Comparison of ENCODE assay signal across 8 cellular contexts in the genomic region with DNA sequence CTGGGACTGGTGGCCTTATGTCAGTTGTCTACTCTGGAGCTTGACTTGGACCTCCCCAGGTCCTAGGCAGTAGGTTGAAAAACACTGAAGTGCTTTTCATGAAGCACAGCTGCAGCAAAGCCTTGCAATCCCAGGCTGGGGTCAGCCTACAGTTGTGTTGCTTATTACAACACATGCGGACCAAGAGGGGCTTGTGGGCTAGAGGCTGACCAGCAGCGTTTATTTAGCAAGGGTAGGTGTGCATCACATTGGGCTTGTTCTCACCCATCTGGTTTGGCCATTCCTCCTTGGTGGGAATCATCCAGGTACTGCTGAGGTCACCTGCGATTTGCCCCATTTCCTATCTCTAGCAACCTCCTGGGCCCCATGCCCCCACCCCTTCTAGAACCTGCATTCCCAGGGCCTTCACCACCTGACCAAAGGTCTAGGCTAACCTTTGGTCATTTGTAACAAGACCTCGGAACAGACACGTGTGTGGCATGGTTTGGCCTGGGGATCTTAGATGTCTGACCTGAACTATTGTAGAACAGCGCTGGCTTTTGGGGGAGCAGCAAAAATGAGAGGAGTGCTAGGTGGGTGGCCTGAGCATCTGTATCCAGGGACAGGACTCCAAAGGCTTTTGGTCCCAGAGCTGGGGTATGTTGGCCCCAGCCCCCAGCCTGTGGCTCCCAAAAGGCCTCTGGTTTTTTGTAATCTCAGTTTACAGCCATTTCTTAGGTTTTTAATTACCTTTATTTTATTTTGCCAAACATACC. TPM values are rescaled to one million over a fixed set of nuclear protein-coding genes. Genes with fewer than 3 reads are reported as not detected.
DNase-seq lines count a peak whose midpoint lies in the region; ATAC-seq, FAIRE-seq and TF ChIP-seq lines count a peak whose summit lies in the region.
"Had no signal": no experiment of that assay in that cellular context is flagged by ENCODE, and none has a peak within 500 bp of the region (broad histone marks: within the 10 kb centered on the region; RNA-seq: fewer than 3 reads in every experiment).

No MANE protein-coding gene starts in this region.

- H3K79me2 ChIP-seq in KMS-11 (ENCODE audit: insufficient read depth, low read depth): peaks cover 21% of the 10 kb centered on the region

- no peak for DNase-seq in activated naive CD4-positive, alpha-beta T cell treated with anti-CD3 and anti-CD28 coated beads, Interleukin-2, amount 50 U/mL, for 72 hours (ENCODE audit: low spot score in 2 of 2)
- DNase-seq in neuronal stem cell (ENCODE audit: low spot score) (no peak), NCI-H526 treated with DMSO at 0.1 percent for 48 hours (lab: John Stamatoyannopoulos, UW) (no peak), NCI-H2081 treated with DMSO at 0.1 percent for 48 hours (lab: John Stamatoyannopoulos, UW) (no peak)

- no peak overlapping the region for H2AK5ac ChIP-seq in neuronal stem cell (ENCODE audit: low read depth, low read length)

- H3K9me3 ChIP-seq in neuronal stem cell (replicated peaks in 1 of 2; ENCODE audit: control insufficient read depth in 2 of 2, insufficient read depth in 1 of 2, low read depth in 1 of 2, low read length in 2 of 2): no peaks in the 10 kb centered on the region
- H3K9me3 ChIP-seq: SJSA1 had no signal

- no peak overlapping the region for H3K18ac ChIP-seq in neuronal stem cell (ENCODE audit: low read length)

- H3K4ac ChIP-seq in neuronal stem cell (ENCODE audit: low read length): no peak overlapping the region

- peak; percentile 94 for FAIRE-seq in G401.6 (lab: Jason Lieb, UNC)

- no peak overlapping the region for H2BK120ac ChIP-seq in neuronal stem cell (ENCODE audit: low read depth, low read length)

- H3K9ac ChIP-seq in KMS-11 (peak overlapping the region; percentile 29; the same call in 1 of the 2 replicates), neuronal stem cell (ENCODE audit: low read depth, low read length, poor library complexity) (no peak overlapping the region)

- no peak overlapping the region for H2BK15ac ChIP-seq in neuronal stem cell (ENCODE audit: low read length)

- H3K79me1 ChIP-seq in neuronal stem cell (ENCODE audit: low read depth, low read length): peaks cover 2% of the 10 kb centered on the region

- no peak overlapping the region for H4K8ac ChIP-seq in neuronal stem cell (ENCODE audit: low read depth, low read length)

- no CpG with 5 or more reads among the region's 6 CpGs for WGBS in neuronal stem cell (ENCODE audit: extremely low coverage in 2 of 2, insufficient read length in 2 of 2, insufficient replicate concordance in 1 of 2), 2 donors

- no peak overlapping the region for H3K14ac ChIP-seq in neuronal stem cell (ENCODE audit: low read length)

- H3K4me3 ChIP-seq in KMS-11 (IDR thresholded peaks at IDR 0.05; ENCODE audit: insufficient read depth, low read depth, low read length): no peak overlapping the region
- no peak overlapping the region for H3K4me3 ChIP-seq in neuronal stem cell (ENCODE audit: low read length in 2 of 2)
- H3K4me3 ChIP-seq: SJSA1 had no signal

- H2AFZ ChIP-seq in KMS-11 (ENCODE audit: low read depth): no peak overlapping the region
- H2AFZ ChIP-seq in neuronal stem cell (ENCODE audit: low read length): no peak overlapping the region

- no peak overlapping the region for H4K91ac ChIP-seq in neuronal stem cell (ENCODE audit: low read depth, low read length, poor library complexity)

- H2BK12ac ChIP-seq in neuronal stem cell (ENCODE audit: low read length): no peak overlapping the region

- TF ChIP-seq CTCF in KMS-11 (conservative IDR thresholded peaks at IDR 0.05; ENCODE audit: low read depth, low read length): no peak

- peaks cover 25 to 31% of the 10 kb centered on the region in 2 donors for H3K36me3 Mint-ChIP-seq in activated naive CD4-positive, alpha-beta T cell treated with anti-CD3 and anti-CD28 coated beads, Interleukin-2, amount 50 U/mL, for 72 hours

- ATAC-seq in activated naive CD4-positive, alpha-beta T cell treated with anti-CD3 and anti-CD28 coated beads, Interleukin-2, amount 50 U/mL, for 72 hours: no peak
- no peak for ATAC-seq in HG02571 (IDR thresholded peaks at IDR 0.05; ENCODE audit: unreplicated experiment)

- no peak overlapping the region for H2BK5ac ChIP-seq in neuronal stem cell (ENCODE audit: low read length)

- H3K36me3 ChIP-seq in KMS-11 (ENCODE audit: insufficient read depth) (0 out of 2 replicates have a peak, but pooled peaks cover 7% of the 10 kb centered on the region), neuronal stem cell (replicated peaks in 1 of 2; ENCODE audit: control insufficient read depth in 2 of 2, insufficient read depth in 2 of 2, low read length in 2 of 2) (peaks cover 18 to 27% of the 10 kb centered on the region in 2 donors)

- no peaks in the 10 kb centered on the region for H3K9me3 Mint-ChIP-seq in activated naive CD4-positive, alpha-beta T cell treated with anti-CD3 and anti-CD28 coated beads, Interleukin-2, amount 50 U/mL, for 72 hours

- no peaks in the 10 kb centered on the region for H4K20me1 ChIP-seq in KMS-11 (ENCODE audit: insufficient read depth)

- H3K27me3 ChIP-seq in KMS-11 (ENCODE audit: insufficient read depth, low read depth) (no peaks in the 10 kb centered on the region), neuronal stem cell (ENCODE audit: control insufficient read depth in 3 of 3, insufficient read depth in 3 of 3, low read depth in 1 of 3, low read length in 3 of 3) (no peaks in the 10 kb centered on the region)
- H3K27me3 ChIP-seq: SJSA1 had no signal

- H3K4me1 ChIP-seq in KMS-11 (ENCODE audit: low read depth, poor library complexity, severe bottlenecking): peaks cover 4% of the 10 kb centered on the region
- peaks cover 4 to 6% of the 10 kb centered on the region in 2 donors for H3K4me1 ChIP-seq in neuronal stem cell (ENCODE audit: control insufficient read depth in 2 of 2, insufficient read depth in 1 of 2, low read depth in 1 of 2, low read length in 2 of 2)

- peak overlapping the region; percentile 99; the same call in 1 of the 2 replicates for H3K27ac ChIP-seq in KMS-11
- no peak overlapping the region for H3K27ac ChIP-seq in neuronal stem cell (replicated peaks; ENCODE audit: low read length)
- H3K27ac ChIP-seq: SJSA1 had no signal

- H3K27ac Mint-ChIP-seq in activated naive CD4-positive, alpha-beta T cell treated with anti-CD3 and anti-CD28 coated beads, Interleukin-2, amount 50 U/mL, for 72 hours: peak overlapping the region; percentile 100

- H3K4me2 ChIP-seq in KMS-11 (no peak overlapping the region), neuronal stem cell (ENCODE audit: insufficient read depth, low read length, poor library complexity, severe bottlenecking) (no peak overlapping the region)

- peak overlapping the region; percentile 80 for H3K23ac ChIP-seq in neuronal stem cell (ENCODE audit: low read depth, low read length, poor library complexity)

RNA-seq across cellular contexts. Expression of gene RPL10, which starts 3.0 kb away (rescaled TPM):
- total RNA-seq in activated naive CD4-positive, alpha-beta T cell treated with anti-CD3 and anti-CD28 coated beads, Interleukin-2, amount 50 U/mL, for 72 hours: 1,000 to 10,000 TPM; 1,357 to 2,520 TPM
- polyA plus RNA-seq in neuronal stem cell (2013, experiment 1 of 2): 4,532 TPM
- 4,365 TPM for polyA plus RNA-seq in neuronal stem cell (2013, experiment 2 of 2)

RNA-seq across cellular contexts. Expression of gene DNASE1L1, which starts 7.8 kb away (rescaled TPM):
- total RNA-seq in activated naive CD4-positive, alpha-beta T cell treated with anti-CD3 and anti-CD28 coated beads, Interleukin-2, amount 50 U/mL, for 72 hours: 10 to 100 TPM; 14.7 to 20.6 TPM
- 15.4 TPM for polyA plus RNA-seq in neuronal stem cell (2013, experiment 1 of 2)
- 15.1 TPM for polyA plus RNA-seq in neuronal stem cell (2013, experiment 2 of 2)

RNA-seq across cellular contexts. Expression of gene TAFAZZIN, which starts 10.1 kb away (rescaled TPM):
- total RNA-seq in activated naive CD4-positive, alpha-beta T cell treated with anti-CD3 and anti-CD28 coated beads, Interleukin-2, amount 50 U/mL, for 72 hours: 10 to 100 TPM; 24.7 to 62.4 TPM
- polyA plus RNA-seq in neuronal stem cell (2013, experiment 1 of 2): 26.7 TPM
- polyA plus RNA-seq in neuronal stem cell (2013, experiment 2 of 2): 28.2 TPM

RNA-seq across cellular contexts. Expression of gene EMD, which starts 22.1 kb away (rescaled TPM):
- 10 to 100 TPM; 79.3 to 83.0 TPM for total RNA-seq in activated naive CD4-positive, alpha-beta T cell treated with anti-CD3 and anti-CD28 coated beads, Interleukin-2, amount 50 U/mL, for 72 hours
- 55.3 TPM for polyA plus RNA-seq in neuronal stem cell (2013, experiment 1 of 2)
- 56.6 TPM for polyA plus RNA-seq in neuronal stem cell (2013, experiment 2 of 2)

RNA-seq across cellular contexts. Expression of gene FLNA, which starts 26.8 kb away (rescaled TPM):
- 100 to 1,000 TPM; 690 to 932 TPM for total RNA-seq in activated naive CD4-positive, alpha-beta T cell treated with anti-CD3 and anti-CD28 coated beads, Interleukin-2, amount 50 U/mL, for 72 hours
- polyA plus RNA-seq in neuronal stem cell (2013, experiment 1 of 2): 215 TPM
- 217 TPM for polyA plus RNA-seq in neuronal stem cell (2013, experiment 2 of 2)
